In genomic region chr1:2342384-2343022, GRCh38 we compare ENCODE assay signal across 28 cellular contexts.
"Had no signal": no experiment of that assay in that cellular context is flagged by ENCODE, and none has a peak within 500 bp of the region (broad histone marks: within the 10 kb centered on the region; RNA-seq: fewer than 3 reads in every experiment).

No MANE protein-coding gene starts in this region.

- H3K4me3 ChIP-seq: breast epithelium, esophagus muscularis mucosa, lung, ovary, prostate gland, thoracic aorta had no signal

- DNase-seq: activated CD4-positive, alpha-beta T cell treated with anti-CD3 and anti-CD28 coated beads for 1 hour; activated CD4-positive, alpha-beta T cell treated with anti-CD3 and anti-CD28 coated beads, Interleukin-2, amount 50 U/mL, for 1 hour; activated CD8-positive, alpha-beta T cell treated with anti-CD3 and anti-CD28 coated beads for 36 hours; activated gamma-delta T cell treated with Interleukin-2 at 50 U/mL for 16 hours; activated naive CD4-positive, alpha-beta T cell treated with anti-CD3 and anti-CD28 coated beads, Interleukin-2, amount 50 U/mL, for 16 hours; activated T-cell treated with anti-CD3 and anti-CD28 coated beads, Interleukin-2, amount 50 U/mL, for 4 hours; amniotic stem cell; effector CD4-positive, alpha-beta T cell; foreskin keratinocyte; mesendoderm; nephron progenitor cell; SK-N-SH; stimulated activated CD4-positive, alpha-beta T cell treated with anti-CD3 and anti-CD28 coated beads, Interleukin-12 subunit alpha, Interleukin-12 subunit beta, amount 100 ng/mL, for 4 hours; stimulated activated CD4-positive, alpha-beta T cell treated with anti-CD3 and anti-CD28 coated beads, Interleukin-4, amount 100 ng/mL, for 1 hour; SW 1271; T-helper 9 cell; trophoblast cell had no signal

- H3K27ac Mint-ChIP-seq: activated CD8-positive, alpha-beta T cell treated with anti-CD3 and anti-CD28 coated beads for 36 hours; activated T-helper 17 cell treated with anti-CD3 and anti-CD28 coated beads, Interleukin-2, amount 50 U/mL, for 72 hours; dendritic cell treated with granulocyte-macrophage colony-stimulating factor and Interleukin-4, amounts not matched to agents 40 ng/mL and 50 ng/mL, for 4 days; nephron progenitor cell; stimulated activated naive CD8-positive, alpha-beta T cell treated with anti-CD3 and anti-CD28 coated beads, Interleukin-15, Interleukin-2, amounts not matched to agents 100 ng/mL and 50 ng/mL, for 24 hours; T-helper 1 cell treated with Interleukin-12 subunit alpha and Interleukin-12 subunit beta and Interleukin-4 antibody, amounts not matched to agents 30 μg/mL and 1 μg/mL, for 36 hours had no signal

- H3K9me3 Mint-ChIP-seq: activated CD8-positive, alpha-beta T cell treated with anti-CD3 and anti-CD28 coated beads for 36 hours; activated T-cell treated with anti-CD3 and anti-CD28 coated beads, Interleukin-2, amount 50 U/mL, for 4 hours; activated T-helper 17 cell treated with anti-CD3 and anti-CD28 coated beads, Interleukin-2, amount 50 U/mL, for 72 hours; central memory CD8-positive, alpha-beta T cell; dendritic cell treated with granulocyte-macrophage colony-stimulating factor and Interleukin-4, amounts not matched to agents 40 ng/mL and 50 ng/mL, for 4 days; nephron progenitor cell; stimulated activated naive CD8-positive, alpha-beta T cell treated with anti-CD3 and anti-CD28 coated beads, Interleukin-15, Interleukin-2, amounts not matched to agents 100 ng/mL and 50 ng/mL, for 24 hours; T-helper 1 cell treated with Interleukin-12 subunit alpha and Interleukin-12 subunit beta and Interleukin-4 antibody, amounts not matched to agents 30 μg/mL and 1 μg/mL, for 36 hours had no signal

- H3K4me1 ChIP-seq: breast epithelium, esophagus muscularis mucosa, foreskin keratinocyte, prostate gland had no signal

- H3K27me3 Mint-ChIP-seq: activated CD8-positive, alpha-beta T cell treated with anti-CD3 and anti-CD28 coated beads for 36 hours; activated T-helper 17 cell treated with anti-CD3 and anti-CD28 coated beads, Interleukin-2, amount 50 U/mL, for 72 hours; central memory CD8-positive, alpha-beta T cell; stimulated activated naive CD8-positive, alpha-beta T cell treated with anti-CD3 and anti-CD28 coated beads, Interleukin-15, Interleukin-2, amounts not matched to agents 100 ng/mL and 50 ng/mL, for 24 hours had no signal

- H3K36me3 ChIP-seq: breast epithelium, esophagus muscularis mucosa, ovary, prostate gland, thoracic aorta had no signal

- H3K4me1 Mint-ChIP-seq: activated T-helper 17 cell treated with anti-CD3 and anti-CD28 coated beads, Interleukin-2, amount 50 U/mL, for 72 hours; central memory CD8-positive, alpha-beta T cell had no signal

- H3K9me3 ChIP-seq: breast epithelium, esophagus muscularis mucosa, ovary, prostate gland, SK-N-SH, thoracic aorta had no signal

- H3K4me3 Mint-ChIP-seq: activated CD8-positive, alpha-beta T cell treated with anti-CD3 and anti-CD28 coated beads for 36 hours; activated T-cell treated with anti-CD3 and anti-CD28 coated beads, Interleukin-2, amount 50 U/mL, for 4 hours; activated T-helper 17 cell treated with anti-CD3 and anti-CD28 coated beads, Interleukin-2, amount 50 U/mL, for 72 hours; central memory CD8-positive, alpha-beta T cell; dendritic cell treated with granulocyte-macrophage colony-stimulating factor and Interleukin-4, amounts not matched to agents 40 ng/mL and 50 ng/mL, for 4 days; nephron progenitor cell; stimulated activated naive CD8-positive, alpha-beta T cell treated with anti-CD3 and anti-CD28 coated beads, Interleukin-15, Interleukin-2, amounts not matched to agents 100 ng/mL and 50 ng/mL, for 24 hours; T-helper 1 cell treated with Interleukin-12 subunit alpha and Interleukin-12 subunit beta and Interleukin-4 antibody, amounts not matched to agents 30 μg/mL and 1 μg/mL, for 36 hours had no signal

- ATAC-seq: activated CD8-positive, alpha-beta T cell treated with anti-CD3 and anti-CD28 coated beads for 36 hours; activated T-cell treated with anti-CD3 and anti-CD28 coated beads, Interleukin-2, amount 50 U/mL, for 4 hours; activated T-helper 17 cell treated with anti-CD3 and anti-CD28 coated beads, Interleukin-2, amount 50 U/mL, for 72 hours; foreskin keratinocyte had no signal
